20 cellular contexts compared by ENCODE assay signal in the genomic region with DNA sequence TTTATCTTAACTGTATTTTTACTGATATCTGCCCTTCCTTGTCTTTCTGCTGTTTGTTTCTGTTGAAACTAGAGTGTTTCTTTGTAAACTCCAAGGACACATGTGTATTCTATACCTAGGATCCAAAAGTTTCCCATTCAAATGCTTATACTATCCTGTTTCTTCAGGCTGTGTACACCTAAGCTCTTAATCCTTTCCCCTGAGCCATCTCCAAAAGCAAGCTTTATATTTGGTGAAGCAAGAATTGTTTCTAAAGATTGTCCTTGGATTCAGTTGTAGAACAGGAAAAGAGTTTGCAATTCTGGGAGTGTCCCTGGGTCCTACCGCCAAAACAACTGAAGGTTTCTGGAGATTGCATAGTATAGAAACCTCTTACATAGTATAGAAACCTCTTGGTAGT.
A peak's percentile ranks its signal among the peaks of the same experiment; 100 is the strongest.
DNase-seq lines count a peak whose midpoint lies in the region; ATAC-seq, FAIRE-seq and TF ChIP-seq lines count a peak whose summit lies in the region.
"Had no signal": no experiment of that assay in that cellular context is flagged by ENCODE, and none has a peak within 500 bp of the region (broad histone marks: within the 10 kb centered on the region; RNA-seq: fewer than 3 reads in every experiment).

No MANE protein-coding gene starts in this region.

- H3K9me3 Mint-ChIP-seq in WTC11 (peaks cover 4% of the 10 kb centered on the region), Calu3 (ENCODE audit: low read depth, unreplicated experiment) (no peaks in the 10 kb centered on the region)
- H3K9me3 Mint-ChIP-seq: CD8-positive, alpha-beta memory T cell had no signal

- no peak overlapping the region for H3K27ac ChIP-seq in psoas muscle
- H3K27ac ChIP-seq: BLaER1 treated with 17β-estradiol and CSF1 and Interleukin-3, amounts not matched to agents 10 nM and 100 nM had no signal

- TF ChIP-seq CTCF in WTC11 (IDR thresholded peaks at IDR 0.05) = no peak
- no peak for TF ChIP-seq CTCF in fibroblast of pulmonary artery (IDR thresholded peaks at IDR 0.05; ENCODE audit: low read length, missing control alignments)
- TF ChIP-seq CTCF in psoas muscle (IDR thresholded peaks at IDR 0.05) = no peak
- TF ChIP-seq CTCF in Calu3 (IDR thresholded peaks at IDR 0.05; ENCODE audit: unreplicated experiment) = no peak

- peaks cover 31% of the 10 kb centered on the region for H3K4me1 Mint-ChIP-seq in WTC11
- no peaks in the 10 kb centered on the region for H3K4me1 Mint-ChIP-seq in Calu3 (ENCODE audit: low read depth, unreplicated experiment)
- H3K4me1 Mint-ChIP-seq: CD8-positive, alpha-beta memory T cell had no signal

- ATAC-seq in WTC11 (peak; percentile 48; the same call in 1 of the 2 replicates), psoas muscle (peak in 3 of 4 donors; percentile 59 to 96 (median 94)), HG02852 (IDR thresholded peaks at IDR 0.05; ENCODE audit: unreplicated experiment) (no peak)
- ATAC-seq: GM12878 had no signal

- intact Hi-C loops in psoas muscle (cut with DNase I) = no loop called here
- intact Hi-C loops in Calu3 (cut with micrococcal nuclease; ENCODE audit: unreplicated experiment) = no loop called here

- no peak for DNase-seq in H54 (ENCODE audit: insufficient read length, low spot score)
- DNase-seq in WTC11 (ENCODE audit: low spot score) = no peak
- peak; percentile 19 for DNase-seq in fibroblast of pulmonary artery (ENCODE audit: low read depth)
- DNase-seq in psoas muscle = no peak
- no peak for DNase-seq in Calu3
- DNase-seq in NOMO-1 treated with DMSO at 0.1 percent for 48 hours (lab: John Stamatoyannopoulos, UW; ENCODE audit: unreplicated experiment) = no peak
- no peak for DNase-seq in activated CD4-positive, alpha-beta T cell treated with anti-CD3 and anti-CD28 coated beads, Interleukin-2, amount 50 U/mL, for 4 hours
- DNase-seq: CD8-positive, alpha-beta memory T cell; GDM1; GOT3; Kasumi-1; NCI-H1105 treated with DMSO at 0.1 percent for 48 hours; NCI-H1694 treated with DMSO at 0.1 percent for 48 hours; NCI-H2107; NCI-H2227 treated with DMSO at 0.1 percent for 48 hours; NCI-H526; SHP77 treated with DMSO at 0.1 percent for 48 hours had no signal

- H3K36me3 ChIP-seq in psoas muscle (ENCODE audit: insufficient read depth in 1 of 2, low read depth in 1 of 2) = no peaks in the 10 kb centered on the region

- no TSS peak for BruUV-seq in Calu3 (replicated peaks; lab: Mats Ljungman, UMichigan)

- POLR2A ChIA-PET in WTC11 (lab: Charles Lee) = no interaction called here

- H3K27me3 Mint-ChIP-seq in WTC11 (ENCODE audit: low read depth) (no peaks in the 10 kb centered on the region), Calu3 (ENCODE audit: unreplicated experiment) (no peaks in the 10 kb centered on the region)
- H3K27me3 Mint-ChIP-seq: CD8-positive, alpha-beta memory T cell had no signal

- peak overlapping the region; percentile 84 for H3K27ac Mint-ChIP-seq in WTC11
- no peak overlapping the region for H3K27ac Mint-ChIP-seq in Calu3 (ENCODE audit: unreplicated experiment)
- H3K27ac Mint-ChIP-seq: CD8-positive, alpha-beta memory T cell had no signal

- no peaks in the 10 kb centered on the region for H3K27me3 ChIP-seq in psoas muscle (ENCODE audit: insufficient read depth in 3 of 3, low read length in 2 of 3)
- H3K27me3 ChIP-seq: BLaER1 treated with 17β-estradiol and CSF1 and Interleukin-3, amounts not matched to agents 10 nM and 100 nM had no signal

- H3K4me3 ChIP-seq in fibroblast of pulmonary artery (replicated peaks; ENCODE audit: low read depth, low read length) (no peak overlapping the region), psoas muscle (no peak overlapping the region)
- H3K4me3 ChIP-seq: BLaER1 treated with 17β-estradiol and CSF1 and Interleukin-3, amounts not matched to agents 10 nM and 100 nM; GM12878 had no signal

- H3K4me3 Mint-ChIP-seq in WTC11 = no peak overlapping the region
- no peak overlapping the region for H3K4me3 Mint-ChIP-seq in Calu3 (ENCODE audit: low read depth, unreplicated experiment)
- H3K4me3 Mint-ChIP-seq: CD8-positive, alpha-beta memory T cell had no signal

- H3K4me1 ChIP-seq in psoas muscle = peaks cover 27% of the 10 kb centered on the region

- no peak for TF ChIP-seq POLR2A in H54 (IDR thresholded peaks at IDR 0.05; ENCODE audit: low read depth, low read length)

- peaks cover 13% of the 10 kb centered on the region for H3K36me3 Mint-ChIP-seq in WTC11
- peaks cover 4% of the 10 kb centered on the region for H3K36me3 Mint-ChIP-seq in Calu3 (ENCODE audit: insufficient read depth, unreplicated experiment)

- H3K9me3 ChIP-seq in psoas muscle = no peaks in the 10 kb centered on the region
- H3K9me3 ChIP-seq: BLaER1 treated with 17β-estradiol and CSF1 and Interleukin-3, amounts not matched to agents 10 nM and 100 nM had no signal

- CTCF ChIA-PET in WTC11 (lab: Charles Lee) = no interaction called here
- CTCF ChIA-PET in Calu3 (lab: Charles Lee) = interaction anchor here (0.7 kb wide), 1 partner anchor 627 kb away, joined by 3 read pairs; no protein-coding TSS in a partner anchor

- 26 to 27% (median 27%) methylated on average over 1 of the region's 1 CpG for WGBS in psoas muscle, 3 donors

- FAIRE-seq in H54 (lab: Jason Lieb, UNC) = peak; percentile 15
- FAIRE-seq: GM12878 had no signal

TF ChIP-seq in WTC11, 78 proteins besides CTCF, POLR2A, EP300 and RAD21 (continues in another document):
- TF ChIP-seq NFE2L1 (CRISPR knock-in tag; IDR thresholded peaks at IDR 0.05) = no peak
- no peak for TF ChIP-seq GTF2I (CRISPR knock-in tag; conservative IDR thresholded peaks at IDR 0.05)
- TF ChIP-seq CREM (CRISPR knock-in tag; IDR thresholded peaks at IDR 0.05) = no peak
- TF ChIP-seq, protein P1, sequence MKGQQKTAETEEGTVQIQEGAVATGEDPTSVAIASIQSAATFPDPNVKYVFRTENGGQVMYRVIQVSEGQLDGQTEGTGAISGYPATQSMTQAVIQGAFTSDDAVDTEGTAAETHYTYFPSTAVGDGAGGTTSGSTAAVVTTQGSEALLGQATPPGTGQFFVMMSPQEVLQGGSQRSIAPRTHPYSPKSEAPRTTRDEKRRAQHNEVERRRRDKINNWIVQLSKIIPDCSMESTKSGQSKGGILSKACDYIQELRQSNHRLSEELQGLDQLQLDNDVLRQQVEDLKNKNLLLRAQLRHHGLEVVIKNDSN (CRISPR knock-in tag; IDR thresholded peaks at IDR 0.05) = no peak
- TF ChIP-seq ZNF263 (CRISPR knock-in tag; IDR thresholded peaks at IDR 0.05; ENCODE audit: low read depth) = no peak
- TF ChIP-seq TCF7 (CRISPR knock-in tag; IDR thresholded peaks at IDR 0.05; ENCODE audit: low read depth) = no peak
- no peak for TF ChIP-seq FOXP1 (CRISPR knock-in tag; IDR thresholded peaks at IDR 0.05; ENCODE audit: borderline replicate concordance)
- TF ChIP-seq, protein P2, sequence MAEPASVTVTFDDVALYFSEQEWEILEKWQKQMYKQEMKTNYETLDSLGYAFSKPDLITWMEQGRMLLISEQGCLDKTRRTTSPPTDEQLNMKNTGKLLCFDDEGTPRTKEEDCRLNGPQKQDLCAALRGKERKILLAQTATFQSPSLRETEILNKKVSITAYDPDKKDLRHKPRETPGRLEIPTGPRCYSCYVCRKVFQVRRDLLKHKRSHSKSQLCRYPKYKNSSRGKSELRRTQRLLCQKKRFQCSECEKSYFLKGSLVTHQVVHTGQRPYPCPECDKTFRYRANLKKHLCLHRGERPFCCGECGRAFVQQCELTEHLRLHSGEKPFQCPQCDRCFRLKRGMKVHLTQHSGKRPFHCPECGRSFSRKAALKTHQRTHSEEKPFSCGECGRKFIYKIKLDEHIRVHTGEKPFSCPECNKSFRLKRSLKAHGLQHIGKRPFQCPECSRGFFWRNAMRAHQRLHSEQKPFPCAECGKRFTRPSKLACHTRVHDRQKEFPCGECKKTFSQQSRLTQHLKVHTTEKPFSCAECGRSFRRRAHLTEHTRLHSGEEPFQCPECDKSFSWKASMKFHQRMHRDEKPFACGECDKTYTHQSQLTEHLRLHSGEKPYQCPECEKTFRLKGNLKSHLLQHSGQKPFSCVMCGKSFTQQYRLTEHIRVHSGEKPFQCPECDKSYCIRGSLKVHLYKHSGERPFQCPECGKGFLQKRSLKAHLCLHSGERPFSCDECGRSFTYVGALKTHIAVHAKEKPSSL (CRISPR knock-in tag; conservative IDR thresholded peaks at IDR 0.05) = no peak
- no peak for TF ChIP-seq ZBTB21 (CRISPR knock-in tag; IDR thresholded peaks at IDR 0.05; ENCODE audit: borderline replicate concordance)
- TF ChIP-seq NR3C1 (CRISPR knock-in tag; conservative IDR thresholded peaks at IDR 0.05; ENCODE audit: low read depth) = no peak
- TF ChIP-seq, protein P3, sequence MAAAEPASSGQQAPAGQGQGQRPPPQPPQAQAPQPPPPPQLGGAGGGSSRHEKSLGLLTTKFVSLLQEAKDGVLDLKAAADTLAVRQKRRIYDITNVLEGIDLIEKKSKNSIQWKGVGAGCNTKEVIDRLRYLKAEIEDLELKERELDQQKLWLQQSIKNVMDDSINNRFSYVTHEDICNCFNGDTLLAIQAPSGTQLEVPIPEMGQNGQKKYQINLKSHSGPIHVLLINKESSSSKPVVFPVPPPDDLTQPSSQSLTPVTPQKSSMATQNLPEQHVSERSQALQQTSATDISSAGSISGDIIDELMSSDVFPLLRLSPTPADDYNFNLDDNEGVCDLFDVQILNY (CRISPR knock-in tag; IDR thresholded peaks at IDR 0.05) = no peak
- no peak for TF ChIP-seq ZNF423 (CRISPR knock-in tag; IDR thresholded peaks at IDR 0.05)
- no peak for TF ChIP-seq SOX15 (CRISPR knock-in tag; IDR thresholded peaks at IDR 0.05)
- TF ChIP-seq, protein P4, sequence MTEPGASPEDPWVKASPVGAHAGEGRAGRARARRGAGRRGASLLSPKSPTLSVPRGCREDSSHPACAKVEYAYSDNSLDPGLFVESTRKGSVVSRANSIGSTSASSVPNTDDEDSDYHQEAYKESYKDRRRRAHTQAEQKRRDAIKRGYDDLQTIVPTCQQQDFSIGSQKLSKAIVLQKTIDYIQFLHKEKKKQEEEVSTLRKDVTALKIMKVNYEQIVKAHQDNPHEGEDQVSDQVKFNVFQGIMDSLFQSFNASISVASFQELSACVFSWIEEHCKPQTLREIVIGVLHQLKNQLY (CRISPR knock-in tag; IDR thresholded peaks at IDR 0.05) = no peak
- no peak for TF ChIP-seq ZNF416 (CRISPR knock-in tag; IDR thresholded peaks at IDR 0.05)
- TF ChIP-seq ZNF671 (CRISPR knock-in tag; IDR thresholded peaks at IDR 0.05) = no peak
- TF ChIP-seq NFATC4 (CRISPR knock-in tag; IDR thresholded peaks at IDR 0.05) = no peak
